In the genomic region with DNA sequence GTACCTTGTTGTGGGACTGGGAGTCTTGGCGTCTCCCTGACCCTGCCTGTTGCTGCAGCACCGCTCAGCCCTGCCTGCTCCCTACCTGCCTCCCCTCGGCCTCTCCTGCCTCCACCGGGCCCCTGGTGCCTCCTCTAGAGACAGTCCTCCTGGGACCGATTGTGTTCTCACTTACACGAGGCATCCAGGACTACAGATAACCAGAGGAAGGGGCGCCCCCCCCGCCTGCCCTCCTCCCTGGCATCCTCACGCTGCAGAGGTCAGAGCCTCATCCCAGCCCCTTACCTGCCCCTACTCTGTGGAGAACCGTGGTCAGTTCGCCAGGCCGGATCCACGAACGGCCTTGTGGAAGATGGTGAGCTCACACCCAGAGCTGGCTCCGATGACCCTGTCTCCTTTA, we compare ENCODE assay signal across 1 cellular context.
TF ChIP-seq lines count a peak whose summit lies in the region.

No MANE protein-coding gene starts in this region.

TF ChIP-seq in K562, 482 proteins besides CTCF, POLR2A, EP300 and RAD21:
- TF ChIP-seq ZNF384 (IDR thresholded peaks at IDR 0.05; ENCODE audit: low read depth, low read length): no peak
- no peak for TF ChIP-seq ZNF830 (CRISPR knock-in tag; IDR thresholded peaks at IDR 0.05)
- TF ChIP-seq BRF1 (IDR thresholded peaks at IDR 0.05; ENCODE audit: borderline replicate concordance, extremely low read depth, insufficient read length): no peak
- no peak for TF ChIP-seq KAT2B (IDR thresholded peaks at IDR 0.05; ENCODE audit: low read depth, low read length)
- TF ChIP-seq, protein P1, sequence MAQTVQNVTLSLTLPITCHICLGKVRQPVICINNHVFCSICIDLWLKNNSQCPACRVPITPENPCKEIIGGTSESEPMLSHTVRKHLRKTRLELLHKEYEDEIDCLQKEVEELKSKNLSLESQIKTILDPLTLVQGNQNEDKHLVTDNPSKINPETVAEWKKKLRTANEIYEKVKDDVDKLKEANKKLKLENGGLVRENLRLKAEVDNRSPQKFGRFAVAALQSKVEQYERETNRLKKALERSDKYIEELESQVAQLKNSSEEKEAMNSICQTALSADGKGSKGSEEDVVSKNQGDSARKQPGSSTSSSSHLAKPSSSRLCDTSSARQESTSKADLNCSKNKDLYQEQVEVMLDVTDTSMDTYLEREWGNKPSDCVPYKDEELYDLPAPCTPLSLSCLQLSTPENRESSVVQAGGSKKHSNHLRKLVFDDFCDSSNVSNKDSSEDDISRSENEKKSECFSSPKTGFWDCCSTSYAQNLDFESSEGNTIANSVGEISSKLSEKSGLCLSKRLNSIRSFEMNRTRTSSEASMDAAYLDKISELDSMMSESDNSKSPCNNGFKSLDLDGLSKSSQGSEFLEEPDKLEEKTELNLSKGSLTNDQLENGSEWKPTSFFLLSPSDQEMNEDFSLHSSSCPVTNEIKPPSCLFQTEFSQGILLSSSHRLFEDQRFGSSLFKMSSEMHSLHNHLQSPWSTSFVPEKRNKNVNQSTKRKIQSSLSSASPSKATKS (CRISPR knock-in tag; IDR thresholded peaks at IDR 0.05): no peak
- TF ChIP-seq HNRNPLL (IDR thresholded peaks at IDR 0.05; ENCODE audit: low read depth, low read length, poor library complexity, severe bottlenecking): no peak
- no peak for TF ChIP-seq TEAD1 (CRISPR knock-in tag; IDR thresholded peaks at IDR 0.05)
- TF ChIP-seq ZC3H4 (CRISPR knock-in tag; IDR thresholded peaks at IDR 0.05; ENCODE audit: borderline replicate concordance): no peak
- no peak for TF ChIP-seq HSF4 (CRISPR knock-in tag; IDR thresholded peaks at IDR 0.05; ENCODE audit: borderline replicate concordance)
- no peak for TF ChIP-seq FOXK2 (conservative IDR thresholded peaks at IDR 0.05 in 1 of 2, IDR thresholded peaks at IDR 0.05 in 1 of 2; ENCODE audit: low read depth in 2 of 2)
- TF ChIP-seq PYGO2 (tag; IDR thresholded peaks at IDR 0.05): no peak
- TF ChIP-seq MTA2 (IDR thresholded peaks at IDR 0.05; ENCODE audit: low read depth): no peak
- TF ChIP-seq YY1 (IDR thresholded peaks at IDR 0.05; ENCODE audit: borderline replicate concordance in 1 of 3, control insufficient read depth in 1 of 3, extremely low read depth in 1 of 3, insufficient read depth in 3 of 3, insufficient read length in 1 of 3, insufficient replicate concordance in 2 of 3, low read depth in 1 of 3, low read length in 2 of 3): no peak
- TF ChIP-seq ZNF511 (CRISPR knock-in tag; IDR thresholded peaks at IDR 0.05): no peak
- TF ChIP-seq MEF2D (tag; conservative IDR thresholded peaks at IDR 0.05; ENCODE audit: low read depth): no peak
